7 cellular contexts compared by ENCODE assay signal in the genomic region with DNA sequence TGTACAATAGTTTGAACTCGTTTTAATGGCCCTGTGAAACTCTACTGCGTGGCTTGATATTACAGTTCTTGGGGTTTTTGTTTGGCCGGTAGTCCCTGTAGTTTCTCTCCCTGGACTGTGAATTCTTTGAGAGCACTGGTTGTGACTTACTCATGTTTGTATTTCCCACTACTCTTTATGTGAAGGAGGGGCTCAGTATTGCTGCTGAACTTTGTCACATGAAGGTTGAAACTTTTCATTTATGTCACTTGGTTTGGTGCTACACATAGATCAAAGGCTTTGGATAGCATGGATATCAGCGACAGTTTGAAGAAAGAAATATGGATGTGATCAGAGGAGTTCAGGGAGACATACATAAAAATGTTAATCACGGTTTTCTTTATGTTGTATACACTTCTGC. TPM values are rescaled to one million over a fixed set of nuclear protein-coding genes. Genes with fewer than 3 reads are reported as not detected.
DNase-seq lines count a peak whose midpoint lies in the region; ATAC-seq, FAIRE-seq and TF ChIP-seq lines count a peak whose summit lies in the region.

No MANE protein-coding gene starts in this region.

- no peak for FAIRE-seq in pancreas (lab: Jason Lieb, UNC)

- TF ChIP-seq POLR2A in body of pancreas (IDR thresholded peaks at IDR 0.05), result no peak

- H4K20me1 ChIP-seq in Loucy (ENCODE audit: insufficient read depth, low read length, poor library complexity, severe bottlenecking), result no peaks in the 10 kb centered on the region

- H3K9me3 Mint-ChIP-seq in CD8-positive, alpha-beta memory T cell, result no peaks in the 10 kb centered on the region

- no peak overlapping the region; the same call in 1 of the 2 replicates for H2AFZ ChIP-seq in Loucy (ENCODE audit: low read length)

- peak overlapping the region; percentile 35 to 98 (median 93) for H3K4me3 Mint-ChIP-seq in CD8-positive, alpha-beta memory T cell

- no peak for DNase-seq in CD8-positive, alpha-beta memory T cell
- DNase-seq in body of pancreas (no peak), pancreas (no peak), NCI-H1930 (lab: John Stamatoyannopoulos, UW) (no peak), H4 (ENCODE audit: low spot score) (no peak), NCI-H187 (lab: John Stamatoyannopoulos, UW) (no peak)

- peak overlapping the region; percentile 11 for H3K4me3 ChIP-seq in CD8-positive, alpha-beta memory T cell (ENCODE audit: low read length)
- H3K4me3 ChIP-seq in Loucy (ENCODE audit: low read length, poor library complexity, severe bottlenecking), result peak overlapping the region; percentile 83
- H3K4me3 ChIP-seq in body of pancreas, result no peak overlapping the region
- peak overlapping the region in 3 of 4 donors; percentile 79 to 86 (median 80) for H3K4me3 ChIP-seq in pancreas

- H3F3A ChIP-seq in Loucy (ENCODE audit: low read depth), result no peaks in the 10 kb centered on the region

- peaks cover 17% of the 10 kb centered on the region for H3K4me1 ChIP-seq in CD8-positive, alpha-beta memory T cell (ENCODE audit: insufficient read depth, low read length)
- peaks cover 14% of the 10 kb centered on the region for H3K4me1 ChIP-seq in Loucy (ENCODE audit: insufficient read depth, low read length, poor library complexity, severe bottlenecking)
- H3K4me1 ChIP-seq in body of pancreas, result peaks cover 29% of the 10 kb centered on the region
- H3K4me1 ChIP-seq in pancreas, result peaks cover 0 to 13% (median 8%) of the 10 kb centered on the region in 3 donors

- TF ChIP-seq CTCF in Loucy (conservative IDR thresholded peaks at IDR 0.05; ENCODE audit: low read length) (no peak), body of pancreas (IDR thresholded peaks at IDR 0.05) (no peak), pancreas (IDR thresholded peaks at IDR 0.05) (no peak)

- no peaks in the 10 kb centered on the region for H3K79me2 ChIP-seq in Loucy (ENCODE audit: insufficient read depth, low read length)

- peak overlapping the region; percentile 89 for H3K4me2 ChIP-seq in Loucy (ENCODE audit: low read depth, low read length, poor library complexity, severe bottlenecking)

- CTCF ChIA-PET in CD8-positive, alpha-beta memory T cell (lab: Charles Lee), result interaction anchor here (0.9 to 3.1 kb wide), 3 partner anchors 21 to 122 kb away, joined by 3 to 31 read pairs (median 6); partner anchors contain the start of gene DAZAP2

- no peaks in the 10 kb centered on the region for H3K9me2 ChIP-seq in Loucy (replicated peaks; ENCODE audit: low read depth, low read length)

- 25 to 33% methylated on average over 5 of the region's 5 CpGs for WGBS in body of pancreas, 2 donors
- 30 to 32% methylated on average over 5 of the region's 5 CpGs for WGBS in pancreas, 2 donors

- POLR2A ChIA-PET in CD8-positive, alpha-beta memory T cell (lab: Charles Lee), result interaction anchor here (1.5 to 4.1 kb wide), 2 partner anchors 20 to 45 kb away, joined by 3 to 125 read pairs; partner anchors contain the start of gene DAZAP2

- peak overlapping the region; percentile 77 to 99 (median 96) for H3K27ac Mint-ChIP-seq in CD8-positive, alpha-beta memory T cell

- ATAC-seq in body of pancreas (no peak), pancreas (peak in 1 of 4 donors; percentile 1)

- intact Hi-C loops in body of pancreas (cut with DNase I) (no loop called here), pancreas (cut with DNase I) (no loop called here)

- peaks cover 21 to 40% (median 22%) of the 10 kb centered on the region in 3 donors for H3K4me1 Mint-ChIP-seq in CD8-positive, alpha-beta memory T cell

- H3K27ac ChIP-seq in CD8-positive, alpha-beta memory T cell (ENCODE audit: low read depth, low read length), result peak overlapping the region; percentile 7
- H3K27ac ChIP-seq in body of pancreas (peak overlapping the region; percentile 83 to 98 (median 98)), pancreas (peak overlapping the region; percentile 91 to 97 (median 94))

- H3K9ac ChIP-seq in Loucy (ENCODE audit: low read depth, low read length, poor library complexity, severe bottlenecking), result peak overlapping the region; percentile 79

- H3K9me3 ChIP-seq in CD8-positive, alpha-beta memory T cell (ENCODE audit: low read length), result no peaks in the 10 kb centered on the region
- no peaks in the 10 kb centered on the region for H3K9me3 ChIP-seq in Loucy (ENCODE audit: insufficient read depth, low read depth, low read length)
- H3K9me3 ChIP-seq in body of pancreas, result no peaks in the 10 kb centered on the region
- H3K9me3 ChIP-seq in pancreas, result no peaks in the 10 kb centered on the region

- H3K27me3 Mint-ChIP-seq in CD8-positive, alpha-beta memory T cell, result no peaks in the 10 kb centered on the region

- no peaks in the 10 kb centered on the region for H3K27me3 ChIP-seq in CD8-positive, alpha-beta memory T cell (ENCODE audit: insufficient read depth, low read length, poor library complexity, severe bottlenecking)
- no peaks in the 10 kb centered on the region for H3K27me3 ChIP-seq in Loucy (ENCODE audit: insufficient read depth, low read length, poor library complexity, severe bottlenecking)
- no peaks in the 10 kb centered on the region for H3K27me3 ChIP-seq in body of pancreas
- H3K27me3 ChIP-seq in pancreas, result no peaks in the 10 kb centered on the region

- no peaks in the 10 kb centered on the region for H3K36me3 ChIP-seq in CD8-positive, alpha-beta memory T cell (ENCODE audit: insufficient read depth, low read length)
- H3K36me3 ChIP-seq in Loucy (ENCODE audit: insufficient read depth, low read length), result no peaks in the 10 kb centered on the region
- no peaks in the 10 kb centered on the region for H3K36me3 ChIP-seq in body of pancreas (replicated peaks in 1 of 2; ENCODE audit: insufficient read depth in 1 of 2, low read depth in 2 of 2)
- no peaks in the 10 kb centered on the region for H3K36me3 ChIP-seq in pancreas

- H3K36me3 Mint-ChIP-seq in CD8-positive, alpha-beta memory T cell, result peaks cover 0 to 10% (median 3%) of the 10 kb centered on the region in 3 donors

RNA-seq across cellular contexts. Expression of gene POU6F1, which starts 1.5 kb away (rescaled TPM):
- 10 to 100 TPM; 12.0 to 15.4 TPM for total RNA-seq in CD8-positive, alpha-beta memory T cell
- polyA plus RNA-seq in CD8-positive, alpha-beta memory T cell, result 2.2 TPM
- 1 to 10 TPM; 6.2 to 9.6 TPM for total RNA-seq in body of pancreas
- total RNA-seq in pancreas, result 1 to 10 TPM; 4.8 to 7.6 (median 6.3) TPM
- 10 to 100 TPM; 11.1 to 12.9 TPM for polyA plus RNA-seq in pancreas
- 2.9 and 24.5 TPM in 2 replicates for total RNA-seq in H4 (2014; rRNA removed; shearing (Covaris generic))

RNA-seq across cellular contexts. Expression of gene DAZAP2, which starts 19.3 kb away (rescaled TPM):
- 100 to 1,000 TPM in 1 of 2 experiments, 10 to 100 TPM in 1; 97.2 to 100 TPM for total RNA-seq in CD8-positive, alpha-beta memory T cell
- 1,407 TPM for polyA plus RNA-seq in CD8-positive, alpha-beta memory T cell
- 10 to 100 TPM; 77.1 to 87.7 TPM for total RNA-seq in body of pancreas
- 100 to 1,000 TPM in 1 of 6 donors, 10 to 100 TPM in 5; 43.1 to 104 (median 62.7) TPM for total RNA-seq in pancreas
- 100 to 1,000 TPM in 1 of 2 donors, 10 to 100 TPM in 1; 55.7 to 123 TPM for polyA plus RNA-seq in pancreas
- 270 and 319 TPM in 2 replicates for total RNA-seq in H4 (2014; rRNA removed; shearing (Covaris generic))

RNA-seq across cellular contexts. Expression of gene TFCP2, which starts 46.4 kb away (rescaled TPM):
- total RNA-seq in CD8-positive, alpha-beta memory T cell, result 10 to 100 TPM; 41.0 to 41.9 TPM
- polyA plus RNA-seq in CD8-positive, alpha-beta memory T cell, result 13.9 TPM
- 1 to 10 TPM; 7.9 to 9.9 TPM for total RNA-seq in body of pancreas
- total RNA-seq in pancreas, result 10 to 100 TPM in 2 of 6 donors, 1 to 10 TPM in 4; 7.2 to 15.3 (median 9.1) TPM
- 1 to 10 TPM; 6.7 to 9.7 TPM for polyA plus RNA-seq in pancreas
- total RNA-seq in H4 (2014; rRNA removed; shearing (Covaris generic)), result 4.7 and 6.5 TPM in 2 replicates

RNA-seq across cellular contexts. Expression of gene SMAGP, which starts 50.9 kb away (rescaled TPM):
- total RNA-seq in CD8-positive, alpha-beta memory T cell, result under 1 TPM; 0.72 to 0.84 TPM
- polyA plus RNA-seq in CD8-positive, alpha-beta memory T cell, result 28.9 TPM
- 1 to 10 TPM; 7.0 to 8.6 TPM for total RNA-seq in body of pancreas
- 1 to 10 TPM; 3.4 to 9.7 (median 7.2) TPM for total RNA-seq in pancreas
- 1 to 10 TPM; 4.9 to 6.4 TPM for polyA plus RNA-seq in pancreas
- total RNA-seq in H4 (2014; rRNA removed; shearing (Covaris generic)), result 6.3 and 13.8 TPM in 2 replicates

Comparison
In these comparisons a context has a peak if more than half of its experiments do, and no peak if none do; other contexts are left out.
1. H3K27ac ChIP-seq: peak in every context shown above with its lines; median percentile 98 in body of pancreas; 94 in pancreas; 7 in CD8-positive, alpha-beta memory T cell.
2. H3K4me3 ChIP-seq: peak in CD8-positive, alpha-beta memory T cell (single experiment), Loucy (single experiment) and pancreas (3 of 4); none in body of pancreas (0 of 2).